In genomic region chr12:14365294-14366210, GRCh38 we compare ENCODE assay signal across 8 cellular contexts. TPM values are rescaled to one million over a fixed set of nuclear protein-coding genes. Genes with fewer than 3 reads are reported as not detected.
DNase-seq lines count a peak whose midpoint lies in the region; ATAC-seq and TF ChIP-seq lines count a peak whose summit lies in the region.

TSS of gene ATF7IP (plus strand) at chr12:14365682. CDS start at chr12:14423916, 58,234 bp downstream.

- peaks cover 34% of the 10 kb centered on the region for H3K36me3 Mint-ChIP-seq in Calu3 (ENCODE audit: insufficient read depth, unreplicated experiment)

- H3K27ac Mint-ChIP-seq in Calu3 (ENCODE audit: unreplicated experiment) = peak within 1 kb of the TSS; percentile 29

- peaks cover 45% of the 10 kb centered on the region for H3K79me2 ChIP-seq in OCI-LY1 (ENCODE audit: insufficient read depth, low read length)

- BruUV-seq in Calu3 (replicated peaks; lab: Mats Ljungman, UMichigan) = TSS peak; percentile 50

- H3K9me3 ChIP-seq in HUES48 (ENCODE audit: control insufficient read depth, insufficient read depth, low read length) = no peaks in the 10 kb centered on the region
- no peaks in the 10 kb centered on the region; the same call in 1 of the 2 replicates for H3K9me3 ChIP-seq in OCI-LY1 (ENCODE audit: low read length)
- no peaks in the 10 kb centered on the region for H3K9me3 ChIP-seq in mononuclear cell (ENCODE audit: low read depth, low read length)

- H3K4me3 Mint-ChIP-seq in Calu3 (ENCODE audit: low read depth, unreplicated experiment) = peak within 1 kb of the TSS; percentile 53

- CTCF ChIA-PET in Calu3 (lab: Charles Lee) = interaction anchor here (0.6 to 1.9 kb wide), 15 partner anchors 10 to 196 kb away, joined by 3 to 21 read pairs (median 4); no protein-coding TSS in a partner anchor

- H3K9ac ChIP-seq in HUES48 (ENCODE audit: low read depth, low read length) = peak within 1 kb of the TSS; percentile 95
- H3K9ac ChIP-seq in OCI-LY1 (ENCODE audit: low read length) = peak within 1 kb of the TSS; percentile 50

- no peaks in the 10 kb centered on the region for H3K4me1 Mint-ChIP-seq in Calu3 (ENCODE audit: low read depth, unreplicated experiment)

- H3K9me3 Mint-ChIP-seq in Calu3 (ENCODE audit: low read depth, unreplicated experiment) = no peaks in the 10 kb centered on the region

- H3K4me3 ChIP-seq in HUES48 (ENCODE audit: low read depth, low read length) (peak within 1 kb of the TSS; percentile 74), OCI-LY1 (ENCODE audit: low read depth, low read length, poor library complexity, severe bottlenecking) (peak within 1 kb of the TSS; percentile 60), epithelial cell of esophagus (ENCODE audit: low read length) (peak within 1 kb of the TSS; percentile 69), mononuclear cell (ENCODE audit: low read length) (peak within 1 kb of the TSS; percentile 68)

- no peak within 1 kb of the TSS for H2AFZ ChIP-seq in OCI-LY1 (ENCODE audit: low read length)

- DNase-seq in Calu3 (peak; percentile 95), activated T-cell treated with anti-CD3 and anti-CD28 coated beads for 4 hours (peak; percentile 93), epithelial cell of esophagus (ENCODE audit: low read depth) (peak; percentile 98)
- peak; percentile 93 to 94 for DNase-seq in stimulated activated CD8-positive, alpha-beta memory T cell treated with anti-CD3 and anti-CD28 coated beads, Interleukin-4, amount 100 ng/mL, for 1 hour (ENCODE audit: low read depth in 2 of 2, low spot score in 1 of 2)

- H3K27ac ChIP-seq in HUES48 (ENCODE audit: low read depth, low read length) = peak within 1 kb of the TSS; percentile 99
- peak within 1 kb of the TSS; percentile 92 for H3K27ac ChIP-seq in OCI-LY1 (ENCODE audit: low read depth, low read length, poor library complexity, severe bottlenecking)

- H3K4me1 ChIP-seq in HUES48 (ENCODE audit: control insufficient read depth, insufficient read depth, low read length) (peaks cover 2% of the 10 kb centered on the region; the same call in 1 of the 2 replicates), OCI-LY1 (ENCODE audit: insufficient read depth, low read length, severe bottlenecking) (peaks cover 43% of the 10 kb centered on the region), mononuclear cell (ENCODE audit: insufficient read depth, low read length) (peaks cover 16% of the 10 kb centered on the region)

- no peaks in the 10 kb centered on the region for H3K36me3 ChIP-seq in HUES48 (ENCODE audit: control insufficient read depth, insufficient read depth, low read length)
- H3K36me3 ChIP-seq in OCI-LY1 (ENCODE audit: insufficient read depth, low read length) = peaks cover 36% of the 10 kb centered on the region

- no peaks in the 10 kb centered on the region for H3K9me2 ChIP-seq in OCI-LY1 (ENCODE audit: low read depth, low read length)

- no peaks in the 10 kb centered on the region for H4K20me1 ChIP-seq in OCI-LY1 (ENCODE audit: insufficient read depth, low read length)

- H3K27me3 ChIP-seq in HUES48 (ENCODE audit: control insufficient read depth, insufficient read depth, low read length) (no peaks in the 10 kb centered on the region), OCI-LY1 (ENCODE audit: insufficient read depth, low read length) (no peaks in the 10 kb centered on the region), mononuclear cell (ENCODE audit: insufficient read depth, low read length) (no peaks in the 10 kb centered on the region)

- H3K4me2 ChIP-seq in OCI-LY1 (ENCODE audit: low read length) = peak within 1 kb of the TSS; percentile 60

- peaks cover 5% of the 10 kb centered on the region; the same call in 1 of the 2 replicates for H3F3A ChIP-seq in OCI-LY1 (ENCODE audit: insufficient read depth, low read length)

- peak; percentile 70 for ATAC-seq in GM21381 (IDR thresholded peaks at IDR 0.05; ENCODE audit: unreplicated experiment)

- TF ChIP-seq CTCF in Calu3 (IDR thresholded peaks at IDR 0.05; ENCODE audit: unreplicated experiment) (no peak), OCI-LY1 (IDR thresholded peaks at IDR 0.05; ENCODE audit: low read length) (peak; percentile 64), epithelial cell of esophagus (IDR thresholded peaks at IDR 0.05; ENCODE audit: insufficient read depth, low read depth, low read length, missing control alignments) (peak; percentile 27)

- no peaks in the 10 kb centered on the region for H3K27me3 Mint-ChIP-seq in Calu3 (ENCODE audit: unreplicated experiment)

- intact Hi-C loops in Calu3 (cut with micrococcal nuclease; ENCODE audit: unreplicated experiment) = loop anchor here (1.0 to 5.0 kb wide), 3 partner anchors 51 to 178 kb away; no protein-coding TSS in a partner anchor

RNA-seq across cellular contexts. Expression of gene ATF7IP, which starts in this region (rescaled TPM):
- total RNA-seq in Calu3 (2022) = 72.7 and 89.0 TPM in 2 replicates
- 114 TPM for total RNA-seq in mononuclear cell

Comparison
In these comparisons a context has a peak if more than half of its experiments do, and no peak if none do; other contexts are left out.
1. Peak in every context shown above with its lines: DNase-seq, ATAC-seq, H3K4me3 ChIP-seq and H3K27ac ChIP-seq.